Comparison of ENCODE assay signal across 1 cellular context in the genomic region with DNA sequence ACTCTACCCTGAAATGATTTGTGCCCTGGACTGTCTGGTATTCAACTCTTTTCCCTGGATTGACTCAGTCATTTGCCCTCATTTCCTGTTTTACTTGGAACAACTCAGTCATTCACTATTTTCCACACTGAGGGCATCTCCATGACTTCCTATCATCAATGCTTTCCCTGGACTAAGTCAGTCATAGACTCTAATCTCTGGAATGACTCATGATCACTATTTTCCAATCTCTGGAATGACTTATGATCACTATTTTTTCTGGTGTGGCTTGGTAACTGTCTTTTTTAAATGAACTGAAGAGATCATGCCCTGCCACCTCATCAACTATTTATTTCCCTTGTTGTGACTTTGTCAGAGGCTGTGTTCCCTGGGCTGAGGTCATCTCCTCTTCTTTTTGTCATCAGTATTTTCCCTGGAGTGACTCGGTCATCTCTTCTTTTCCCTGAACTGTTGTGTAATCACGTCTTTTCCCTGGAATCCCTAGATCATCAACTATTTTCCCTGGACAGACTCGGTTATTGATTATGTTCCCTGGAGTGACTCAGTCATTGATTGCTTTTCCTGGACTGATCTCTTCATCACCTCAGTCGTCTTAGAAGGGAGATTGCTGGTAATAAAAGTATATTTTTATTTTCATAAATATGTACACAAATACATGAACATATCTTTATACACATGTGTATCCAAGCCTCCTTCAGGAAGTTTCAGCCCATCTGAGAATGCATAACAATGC.
TF ChIP-seq lines count a peak whose summit lies in the region.

No MANE protein-coding gene starts in this region.

TF ChIP-seq in GM23338, 12 proteins besides CTCF, POLR2A, EP300 and RAD21 (continued from another document):
- no peak for TF ChIP-seq ETS1 (IDR thresholded peaks at IDR 0.05)
- TF ChIP-seq JUNB (IDR thresholded peaks at IDR 0.05; ENCODE audit: unreplicated experiment) = no peak
- no peak for TF ChIP-seq EZH2phosphoT487 (IDR thresholded peaks at IDR 0.05; ENCODE audit: unreplicated experiment)
- no peak for TF ChIP-seq STAT1 (IDR thresholded peaks at IDR 0.05; ENCODE audit: unreplicated experiment)
- TF ChIP-seq ZNF331 (CRISPR knock-in tag; IDR thresholded peaks at IDR 0.05; ENCODE audit: low read depth) = no peak
- TF ChIP-seq ZNF114 (CRISPR knock-in tag; IDR thresholded peaks at IDR 0.05) = no peak
- TF ChIP-seq POLR2AphosphoS5 (IDR thresholded peaks at IDR 0.05; ENCODE audit: low read depth) = no peak
- TF ChIP-seq, protein P1, sequence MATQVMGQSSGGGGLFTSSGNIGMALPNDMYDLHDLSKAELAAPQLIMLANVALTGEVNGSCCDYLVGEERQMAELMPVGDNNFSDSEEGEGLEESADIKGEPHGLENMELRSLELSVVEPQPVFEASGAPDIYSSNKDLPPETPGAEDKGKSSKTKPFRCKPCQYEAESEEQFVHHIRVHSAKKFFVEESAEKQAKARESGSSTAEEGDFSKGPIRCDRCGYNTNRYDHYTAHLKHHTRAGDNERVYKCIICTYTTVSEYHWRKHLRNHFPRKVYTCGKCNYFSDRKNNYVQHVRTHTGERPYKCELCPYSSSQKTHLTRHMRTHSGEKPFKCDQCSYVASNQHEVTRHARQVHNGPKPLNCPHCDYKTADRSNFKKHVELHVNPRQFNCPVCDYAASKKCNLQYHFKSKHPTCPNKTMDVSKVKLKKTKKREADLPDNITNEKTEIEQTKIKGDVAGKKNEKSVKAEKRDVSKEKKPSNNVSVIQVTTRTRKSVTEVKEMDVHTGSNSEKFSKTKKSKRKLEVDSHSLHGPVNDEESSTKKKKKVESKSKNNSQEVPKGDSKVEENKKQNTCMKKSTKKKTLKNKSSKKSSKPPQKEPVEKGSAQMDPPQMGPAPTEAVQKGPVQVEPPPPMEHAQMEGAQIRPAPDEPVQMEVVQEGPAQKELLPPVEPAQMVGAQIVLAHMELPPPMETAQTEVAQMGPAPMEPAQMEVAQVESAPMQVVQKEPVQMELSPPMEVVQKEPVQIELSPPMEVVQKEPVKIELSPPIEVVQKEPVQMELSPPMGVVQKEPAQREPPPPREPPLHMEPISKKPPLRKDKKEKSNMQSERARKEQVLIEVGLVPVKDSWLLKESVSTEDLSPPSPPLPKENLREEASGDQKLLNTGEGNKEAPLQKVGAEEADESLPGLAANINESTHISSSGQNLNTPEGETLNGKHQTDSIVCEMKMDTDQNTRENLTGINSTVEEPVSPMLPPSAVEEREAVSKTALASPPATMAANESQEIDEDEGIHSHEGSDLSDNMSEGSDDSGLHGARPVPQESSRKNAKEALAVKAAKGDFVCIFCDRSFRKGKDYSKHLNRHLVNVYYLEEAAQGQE (IDR thresholded peaks at IDR 0.05; ENCODE audit: unreplicated experiment) = no peak
TF ChIP-seq in GM23338: peak in this region for 0.
